1 cellular context compared by ENCODE assay signal in the genomic region with DNA sequence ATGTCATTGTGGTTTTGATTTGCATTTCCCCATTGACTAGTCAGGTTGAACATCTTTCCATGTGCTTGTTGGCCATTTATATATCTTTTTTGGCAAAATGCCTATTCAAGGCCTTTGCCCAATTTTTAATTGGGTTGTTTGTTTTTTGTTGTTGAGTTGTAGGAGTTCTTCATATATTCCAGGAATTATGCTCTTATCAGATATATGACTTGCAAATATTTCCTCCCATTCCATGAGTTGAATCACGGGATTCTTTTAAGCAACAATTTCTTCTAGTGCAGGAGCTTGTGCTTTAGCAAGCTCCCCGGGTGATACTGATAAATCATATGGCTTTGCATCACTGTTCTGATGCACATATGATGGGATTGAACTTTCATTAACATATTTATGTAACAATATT.
TF ChIP-seq lines count a peak whose summit lies in the region.

No MANE protein-coding gene starts in this region.

TF ChIP-seq in endothelial cell of umbilical vein, 7 proteins besides CTCF, POLR2A, EP300 and RAD21:
- TF ChIP-seq JUN (IDR thresholded peaks at IDR 0.05; ENCODE audit: borderline replicate concordance, insufficient read depth, insufficient read length, low read depth) (no peak), FOS (IDR thresholded peaks at IDR 0.05; ENCODE audit: borderline replicate concordance, insufficient read depth, low read length) (no peak)
- TF ChIP-seq, protein P1, sequence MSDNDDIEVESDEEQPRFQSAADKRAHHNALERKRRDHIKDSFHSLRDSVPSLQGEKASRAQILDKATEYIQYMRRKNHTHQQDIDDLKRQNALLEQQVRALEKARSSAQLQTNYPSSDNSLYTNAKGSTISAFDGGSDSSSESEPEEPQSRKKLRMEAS (IDR thresholded peaks at IDR 0.05; ENCODE audit: insufficient read depth, insufficient read length): no peak
